ENCODE assay signal across 26 cellular contexts in the genomic region with DNA sequence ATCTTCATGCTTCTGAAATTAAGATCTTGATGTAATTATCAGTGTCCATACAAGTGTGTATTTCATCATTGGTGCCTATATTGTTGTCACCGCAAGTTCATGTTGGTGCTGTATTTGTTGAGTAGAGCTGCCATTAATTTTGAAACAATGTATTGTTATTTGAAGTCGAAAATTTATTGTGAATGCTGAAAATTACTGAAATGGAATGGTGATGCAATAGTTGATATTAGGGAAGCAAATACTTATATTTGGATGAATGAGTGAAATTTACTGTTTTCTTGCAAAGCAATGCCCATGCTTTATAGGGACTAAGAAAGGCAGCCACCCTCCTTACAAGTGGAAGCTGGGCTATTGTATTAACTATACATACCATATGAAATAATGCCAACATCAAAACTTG.
"Had no signal": no experiment of that assay in that cellular context is flagged by ENCODE, and none has a peak within 500 bp of the region (broad histone marks: within the 10 kb centered on the region; RNA-seq: fewer than 3 reads in every experiment).

No MANE protein-coding gene starts in this region.

- H3K27me3 ChIP-seq: stomach, suprapubic skin, testis, thyroid gland, tibial artery, tibial nerve, transverse colon, upper lobe of left lung, upper lobe of right lung, uterus, vagina had no signal

- H3K9me3 ChIP-seq: stomach, suprapubic skin, testis, thoracic aorta, thyroid gland, tibial artery, tibial nerve, transverse colon, upper lobe of left lung, upper lobe of right lung, uterus, vagina had no signal

- ATAC-seq: stimulated activated effector memory CD8-positive, alpha-beta T cell treated with anti-CD3 and anti-CD28 coated beads, Interleukin-12 subunit alpha, Interleukin-12 subunit beta, amount 100 ng/mL, for 72 hours; stimulated activated memory B cell treated with anti-CD40 and anti-IgM and Interleukin-4, amounts not matched to agents 10 μg/mL and 1 μg/mL and 100 μg/mL, for 72 hours; stimulated activated naive B cell treated with anti-CD40 and anti-IgM and Interleukin-4, amounts not matched to agents 10 μg/mL and 1 μg/mL and 100 μg/mL, for 72 hours; stimulated activated naive CD8-positive, alpha-beta T cell treated with anti-CD3 and anti-CD28 coated beads, Interleukin-15, amount 100 ng/mL, for 72 hours; stimulated activated naive CD8-positive, alpha-beta T cell treated with anti-CD3 and anti-CD28 coated beads, Interleukin-15, Interleukin-2, amounts not matched to agents 100 U/mL and 50 U/mL, for 24 hours; upper lobe of right lung had no signal

- H3K4me1 ChIP-seq: stomach, suprapubic skin, testis, thyroid gland, tibial artery, tibial nerve, transverse colon, upper lobe of left lung, upper lobe of right lung, uterus, vagina had no signal

- DNase-seq: stimulated activated CD4-positive, alpha-beta T cell treated with anti-CD3 and anti-CD28 coated beads, Interleukin-2, amount 100 ng/mL, for 48 hours; stimulated activated CD4-positive, alpha-beta T cell treated with anti-CD3 and anti-CD28 coated beads, Interleukin-4, amount 100 ng/mL, for 1 hour; stimulated activated CD4-positive, alpha-beta T cell treated with anti-CD3 and anti-CD28 coated beads, Interleukin-4, amount 100 ng/mL, for 24 hours; stimulated activated CD8-positive, alpha-beta memory T cell treated with anti-CD3 and anti-CD28 coated beads, Interleukin-4, amount 100 ng/mL, for 48 hours; stimulated activated naive B cell treated with anti-CD40 and anti-IgM and Interleukin-4, amounts not matched to agents 10 μg/mL and 1 μg/mL and 100 μg/mL, for 72 hours; stimulated activated naive CD4-positive, alpha-beta T cell; stimulated activated naive CD4-positive, alpha-beta T cell treated with Interleukin-2 at 50 U/mL for 16 hours; stimulated activated naive CD8-positive, alpha-beta T cell treated with anti-CD3 and anti-CD28 coated beads, Interleukin-15, amount 100 ng/mL, for 72 hours; stimulated activated naive CD8-positive, alpha-beta T cell treated with anti-CD3 and anti-CD28 coated beads, Interleukin-15, Interleukin-2, amounts not matched to agents 100 U/mL and 50 U/mL, for 24 hours; stomach; substantia nigra; testis; thyroid gland; tibial artery; transverse colon; trophoblast cell; upper lobe of left lung; upper lobe of right lung; uterus had no signal

- H3K4me3 ChIP-seq: stomach, suprapubic skin, testis, thoracic aorta, thyroid gland, tibial artery, tibial nerve, transverse colon, upper lobe of left lung, upper lobe of right lung, uterus, vagina had no signal

- FAIRE-seq: urothelium cell line had no signal

- H3K36me3 ChIP-seq: stomach, suprapubic skin, thoracic aorta, thyroid gland, tibial artery, tibial nerve, transverse colon, upper lobe of left lung, upper lobe of right lung, uterus, vagina had no signal

- H3K27ac ChIP-seq: stomach, suprapubic skin, testis, thoracic aorta, thyroid gland, tibial artery, tibial nerve, transverse colon, upper lobe of left lung, upper lobe of right lung, uterus, vagina had no signal
